In the genomic region with DNA sequence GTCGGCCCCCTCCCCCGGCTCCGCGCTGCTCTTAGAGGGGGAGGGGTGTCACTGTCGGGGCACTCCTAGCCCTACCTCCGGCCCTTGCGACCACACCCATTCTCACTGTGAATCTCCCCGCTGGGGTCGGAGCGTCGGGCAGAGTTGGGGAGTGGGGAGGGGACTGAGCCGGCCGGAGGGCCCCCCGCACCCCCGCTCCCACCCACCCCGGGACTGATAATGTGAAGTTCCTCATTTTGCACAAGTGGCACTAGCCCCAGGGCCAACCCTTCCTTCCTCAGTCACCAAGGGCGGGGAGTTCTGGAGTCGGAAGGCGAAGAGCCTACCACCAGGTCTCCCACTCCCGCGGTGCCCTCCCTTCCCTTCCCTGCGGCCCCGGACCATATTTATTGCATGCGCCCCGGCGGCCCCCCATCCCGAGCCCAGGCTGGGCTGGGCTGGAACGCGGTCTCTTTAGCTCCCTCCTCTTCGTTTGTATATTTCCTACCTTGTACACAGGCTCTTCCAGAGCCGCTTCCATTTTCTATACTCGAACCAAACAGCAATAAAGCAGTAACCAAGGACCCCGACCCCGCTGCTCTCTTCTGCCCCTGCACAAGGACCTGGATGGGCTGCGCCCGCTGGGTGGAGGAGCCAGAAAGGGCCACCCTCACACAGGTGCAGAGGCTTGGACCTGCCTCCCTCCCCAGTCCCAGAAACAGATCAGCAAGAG, we compare ENCODE assay signal across 9 cellular contexts. TPM values are rescaled to one million over a fixed set of nuclear protein-coding genes. Genes with fewer than 3 reads are reported as not detected.
DNase-seq lines count a peak whose midpoint lies in the region; ATAC-seq and TF ChIP-seq lines count a peak whose summit lies in the region.
"Had no signal": no experiment of that assay in that cellular context is flagged by ENCODE, and none has a peak within 500 bp of the region (broad histone marks: within the 10 kb centered on the region; RNA-seq: fewer than 3 reads in every experiment).

No MANE protein-coding gene starts in this region.

- peaks cover 40 to 75% (median 64%) of the 10 kb centered on the region in 11 experiments for H3K27me3 ChIP-seq in BLaER1 treated with 17β-estradiol and CSF1 and Interleukin-3, amounts not matched to agents 10 nM and 100 nM

- TF ChIP-seq CTCF in choroid plexus epithelial cell (conservative IDR thresholded peaks at IDR 0.05; ENCODE audit: low read depth, low read length) = no peak
- no peak for TF ChIP-seq CTCF in natural killer cell (IDR thresholded peaks at IDR 0.05)

- H3K27me3 Mint-ChIP-seq in natural killer cell (ENCODE audit: low read depth in 2 of 2) = no peaks in the 10 kb centered on the region

- intact Hi-C loops in natural killer cell (cut with micrococcal nuclease) = no loop called here

- ATAC-seq in natural killer cell (peak in 1 of 3 donors; percentile 21), GM19035 (IDR thresholded peaks at IDR 0.05; ENCODE audit: unreplicated experiment) (no peak), GM21515 (IDR thresholded peaks at IDR 0.05; ENCODE audit: unreplicated experiment) (no peak), HG02642 (IDR thresholded peaks at IDR 0.05; ENCODE audit: poor library complexity, unreplicated experiment) (no peak)

- in situ Hi-C loops in KBM-7 (cut with MboI; ENCODE audit: low pct_unique_long_range_greater_than_20kb, low sequenced_read_pairs) = loop anchor here (25.0 kb wide), 1 partner anchor 178 kb away; no protein-coding TSS in a partner anchor

- H3K4me1 Mint-ChIP-seq in natural killer cell = peaks cover 12 to 37% of the 10 kb centered on the region in 2 donors

- H4K20me1 ChIP-seq in BLaER1 treated with 17β-estradiol and CSF1 and Interleukin-3, amounts not matched to agents 10 nM and 100 nM = peaks cover 27 to 69% (median 42%) of the 10 kb centered on the region in 11 experiments; a peak in 20 of 22 replicates

- DNase-seq in KBM-7 (peak; percentile 83), choroid plexus epithelial cell (ENCODE audit: low read depth) (peak; percentile 29), natural killer cell (no peak), NCI-H2081 (lab: John Stamatoyannopoulos, UW) (no peak)
- DNase-seq: NCI-H2227 treated with DMSO at 0.1 percent for 48 hours had no signal

- peak overlapping the region in 8 of 11 experiments; percentile 17 to 66 (median 45); a peak in 13 of 22 replicates for H3K27ac ChIP-seq in BLaER1 treated with 17β-estradiol and CSF1 and Interleukin-3, amounts not matched to agents 10 nM and 100 nM

- no peaks in the 10 kb centered on the region for H3K36me3 Mint-ChIP-seq in natural killer cell

- peak overlapping the region; percentile 35 to 67 (median 56); a peak in 19 of 22 replicates for H3K9ac ChIP-seq in BLaER1 treated with 17β-estradiol and CSF1 and Interleukin-3, amounts not matched to agents 10 nM and 100 nM

- peak overlapping the region; percentile 93 to 100 (median 99) for H3K4me2 ChIP-seq in BLaER1 treated with 17β-estradiol and CSF1 and Interleukin-3, amounts not matched to agents 10 nM and 100 nM

- H3K4me3 Mint-ChIP-seq in natural killer cell = peak overlapping the region; percentile 82

- H3K4me1 ChIP-seq in BLaER1 treated with 17β-estradiol and CSF1 and Interleukin-3, amounts not matched to agents 10 nM and 100 nM = peaks cover 66 to 98% (median 93%) of the 10 kb centered on the region in 10 experiments

- H3K27ac Mint-ChIP-seq in natural killer cell = peak overlapping the region; percentile 79 to 80

- no peaks in the 10 kb centered on the region for H3K9me3 Mint-ChIP-seq in natural killer cell

- H3K36me3 ChIP-seq in BLaER1 treated with 17β-estradiol and CSF1 and Interleukin-3, amounts not matched to agents 10 nM and 100 nM = peaks cover 0 to 33% (median 23%) of the 10 kb centered on the region in 11 experiments; a peak in 17 of 22 replicates

- no peaks in the 10 kb centered on the region for H3K9me3 ChIP-seq in BLaER1 treated with 17β-estradiol and CSF1 and Interleukin-3, amounts not matched to agents 10 nM and 100 nM (replicated peaks in 1 of 11)

- peak overlapping the region; percentile 45 to 76 (median 52) for H3K4me3 ChIP-seq in BLaER1 treated with 17β-estradiol and CSF1 and Interleukin-3, amounts not matched to agents 10 nM and 100 nM
- peak overlapping the region; percentile 79 for H3K4me3 ChIP-seq in choroid plexus epithelial cell (ENCODE audit: low read depth, low read length)

RNA-seq across cellular contexts. Expression of gene HIC1, which starts 4.4 kb away (rescaled TPM):
- total RNA-seq in natural killer cell = 10 to 100 TPM; 19.2 to 26.4 (median 20.7) TPM

RNA-seq across cellular contexts. Expression of gene OVCA2, which starts 17.5 kb away (rescaled TPM):
- 10 to 100 TPM; 27.9 to 33.8 (median 28.5) TPM for total RNA-seq in natural killer cell

RNA-seq across cellular contexts. Expression of gene DPH1, which starts 29.3 kb away (rescaled TPM):
- 10 to 100 TPM; 60.2 to 65.2 (median 63.2) TPM for total RNA-seq in natural killer cell

RNA-seq across cellular contexts. Expression of gene RTN4RL1, which starts 34.1 kb away (rescaled TPM):
- total RNA-seq in natural killer cell = under 1 TPM in 2 of 3 donors, not detected in 1; 0.15 to 0.23 TPM

Comparison
In these comparisons a context has a peak if more than half of its experiments do, and no peak if none do; other contexts are left out.
1. DNase-seq: peak in KBM-7 (single experiment) and choroid plexus epithelial cell (single experiment); none in natural killer cell (single experiment) and NCI-H2081 (0 of 2).